ENCODE assay signal across 15 cellular contexts in genomic region chr10:118809372-118809695, GRCh38. TPM values are rescaled to one million over a fixed set of nuclear protein-coding genes. Genes with fewer than 3 reads are reported as not detected.
A peak's percentile ranks its signal among the peaks of the same experiment; 100 is the strongest.
DNase-seq lines count a peak whose midpoint lies in the region; ATAC-seq, FAIRE-seq and TF ChIP-seq lines count a peak whose summit lies in the region.
"Had no signal": no experiment of that assay in that cellular context is flagged by ENCODE, and none has a peak within 500 bp of the region (broad histone marks: within the 10 kb centered on the region; RNA-seq: fewer than 3 reads in every experiment).

No MANE protein-coding gene starts in this region.

- TF ChIP-seq CTCF in K562 (IDR thresholded peaks at IDR 0.05 in 2 of 3, conservative IDR thresholded peaks at IDR 0.05 in 1 of 3; ENCODE audit: insufficient read depth in 2 of 3, low read depth in 1 of 3, low read length in 3 of 3) (no peak), hepatocyte (IDR thresholded peaks at IDR 0.05; ENCODE audit: poor library complexity) (no peak)

- H3K27me3 Mint-ChIP-seq in stimulated activated naive CD8-positive, alpha-beta T cell treated with anti-CD3 and anti-CD28 coated beads, Interleukin-15, amount 100 ng/mL, for 72 hours, result no peaks in the 10 kb centered on the region

- CTCF ChIA-PET in K562 (lab: Yijun Ruan, JAX; ENCODE audit: low intra/inter-chr PET ratio), result no interaction called here

- H3K9me2 ChIP-seq in hepatocyte (replicated peaks; ENCODE audit: insufficient read depth), result no peaks in the 10 kb centered on the region

- TF ChIP-seq EP300 in K562 (IDR thresholded peaks at IDR 0.05; ENCODE audit: low read length), result no peak

- H4K20me1 ChIP-seq in K562 (replicated peaks; ENCODE audit: control insufficient read depth, insufficient read depth, low read length), result no peaks in the 10 kb centered on the region
- H4K20me1 ChIP-seq in hepatocyte (ENCODE audit: insufficient read depth, poor library complexity, severe bottlenecking), result no peaks in the 10 kb centered on the region

- WGBS in K562 (ENCODE audit: insufficient coverage, low coverage, missing lambda C conversion rate), result 8% methylated on average over 6 of the region's 7 CpGs
- 70% methylated on average over 6 of the region's 7 CpGs for WGBS in hepatocyte (ENCODE audit: low lambda C conversion rate, missing lambda C conversion rate)

- H3K9ac ChIP-seq in K562 (ENCODE audit: insufficient read depth in 1 of 2, low read depth in 2 of 2, low read length in 2 of 2), result no peak overlapping the region

- H3K9me3 ChIP-seq in K562 (replicated peaks; ENCODE audit: control insufficient read depth, insufficient read depth, low read depth, low read length), result no peaks in the 10 kb centered on the region
- no peaks in the 10 kb centered on the region for H3K9me3 ChIP-seq in hepatocyte (ENCODE audit: low read depth)

- H3K4me1 ChIP-seq in K562 (replicated peaks in 1 of 2; ENCODE audit: control insufficient read depth in 2 of 2, insufficient read depth in 2 of 2, low read length in 2 of 2) (no peaks in the 10 kb centered on the region; a peak in 2 of 5 replicates), hepatocyte (ENCODE audit: insufficient read depth) (no peaks in the 10 kb centered on the region)

- H3K27ac ChIP-seq in K562 (ENCODE audit: extremely low read depth, low read depth, low read length) (no peak overlapping the region), hepatocyte (no peak overlapping the region)

- no peak overlapping the region for H3K4me3 ChIP-seq in K562
- no peak overlapping the region for H3K4me3 ChIP-seq in hepatocyte

- no peak for TF ChIP-seq RAD21 in K562 (CRISPR knock-in tag; conservative IDR thresholded peaks at IDR 0.05 in 1 of 2, IDR thresholded peaks at IDR 0.05 in 1 of 2)

- POLR2A ChIA-PET in K562 (lab: Yijun Ruan, JAX), result interaction anchor here (0.7 kb wide), 1 partner anchor 230 kb away, joined by 3 read pairs; no protein-coding TSS in a partner anchor

- no peak overlapping the region for H3K27ac Mint-ChIP-seq in stimulated activated naive CD8-positive, alpha-beta T cell treated with anti-CD3 and anti-CD28 coated beads, Interleukin-15, amount 100 ng/mL, for 72 hours
- H3K27ac Mint-ChIP-seq: CD4-positive, alpha-beta memory T cell had no signal

- ATAC-seq in stimulated activated naive CD8-positive, alpha-beta T cell treated with anti-CD3 and anti-CD28 coated beads, Interleukin-15, Interleukin-2, amounts not matched to agents 100 U/mL and 50 U/mL, for 24 hours, result peak; percentile 30
- ATAC-seq in stimulated activated naive CD8-positive, alpha-beta T cell treated with anti-CD3 and anti-CD28 coated beads, Interleukin-15, amount 100 ng/mL, for 72 hours, result no peak
- ATAC-seq in K562, result peak; percentile 47; the same call in 1 of the 3 replicates
- ATAC-seq: Panc1 had no signal

- no peak overlapping the region for H2AFZ ChIP-seq in K562 (ENCODE audit: low read depth, low read length)
- H2AFZ ChIP-seq in hepatocyte, result no peak overlapping the region

- H3K9me3 Mint-ChIP-seq in stimulated activated naive CD8-positive, alpha-beta T cell treated with anti-CD3 and anti-CD28 coated beads, Interleukin-15, amount 100 ng/mL, for 72 hours, result no peaks in the 10 kb centered on the region
- H3K9me3 Mint-ChIP-seq: CD4-positive, alpha-beta memory T cell had no signal

- H3K79me2 ChIP-seq in K562 (ENCODE audit: control insufficient read depth, insufficient read depth, low read length) (no peaks in the 10 kb centered on the region), hepatocyte (no peaks in the 10 kb centered on the region)

- no peak for FAIRE-seq in K562 (lab: Jason Lieb, UNC)
- FAIRE-seq: D721Med had no signal

- no peaks in the 10 kb centered on the region for H3K9me1 ChIP-seq in K562 (ENCODE audit: control insufficient read depth, insufficient read depth, low read length)

- no peaks in the 10 kb centered on the region for H3K4me1 Mint-ChIP-seq in stimulated activated naive CD8-positive, alpha-beta T cell treated with anti-CD3 and anti-CD28 coated beads, Interleukin-15, amount 100 ng/mL, for 72 hours
- H3K4me1 Mint-ChIP-seq: CD4-positive, alpha-beta memory T cell had no signal

- BruUV-seq in K562 (replicated peaks; lab: Mats Ljungman, UMichigan), result no TSS peak

- no peak overlapping the region for H3K4me3 Mint-ChIP-seq in stimulated activated naive CD8-positive, alpha-beta T cell treated with anti-CD3 and anti-CD28 coated beads, Interleukin-15, amount 100 ng/mL, for 72 hours
- H3K4me3 Mint-ChIP-seq: CD4-positive, alpha-beta memory T cell had no signal

- TF ChIP-seq POLR2A in K562 (conservative IDR thresholded peaks at IDR 0.05), result no peak

- in situ Hi-C loops in K562 (cut with MboI), result loop anchor here (5.0 kb wide), 1 partner anchor 242 kb away; no protein-coding TSS in a partner anchor

- intact Hi-C loops in K562 (cut with micrococcal nuclease), result no loop called here

- DNase-seq in stimulated activated naive CD8-positive, alpha-beta T cell treated with anti-CD3 and anti-CD28 coated beads, Interleukin-15, Interleukin-2, amounts not matched to agents 100 U/mL and 50 U/mL, for 24 hours, result no peak
- no peak for DNase-seq in stimulated activated naive CD8-positive, alpha-beta T cell treated with anti-CD3 and anti-CD28 coated beads, Interleukin-15, amount 100 ng/mL, for 72 hours
- no peak for DNase-seq in K562 (ENCODE audit: extremely low read depth in 1 of 4, low spot score in 3 of 4)
- peak; percentile 62 for DNase-seq in mesenteric fat pad (ENCODE audit: low spot score)
- DNase-seq in pons (ENCODE audit: low spot score), result no peak
- no peak for DNase-seq in DMS114 treated with DMSO at 0.1 percent for 48 hours (lab: John Stamatoyannopoulos, UW; ENCODE audit: unreplicated experiment)
- DNase-seq in hepatocyte (ENCODE audit: low spot score), result no peak
- DNase-seq: ACHN; CD4-positive, alpha-beta memory T cell; GOT3; NCI-H1048; NCI-H2107; SIG-M5 had no signal

- H3K27me3 ChIP-seq in K562 (ENCODE audit: control insufficient read depth in 2 of 2, insufficient read depth in 2 of 2, low read length in 2 of 2) (peaks cover 0 to 46% of the 10 kb centered on the region in 2 experiments; a peak in 3 of 5 replicates), hepatocyte (no peaks in the 10 kb centered on the region)

- H3K36me3 ChIP-seq in K562 (ENCODE audit: control insufficient read depth, insufficient read depth, low read length) (no peaks in the 10 kb centered on the region), hepatocyte (replicated peaks; ENCODE audit: insufficient read depth, low read depth) (no peaks in the 10 kb centered on the region)

- H3K4me2 ChIP-seq in K562 (ENCODE audit: insufficient read depth, low read length) (no peak overlapping the region), hepatocyte (no peak overlapping the region)

TF ChIP-seq in K562, 482 proteins besides CTCF, POLR2A, EP300 and RAD21 (continues in another document):
- no peak for TF ChIP-seq ZNF274 (IDR thresholded peaks at IDR 0.05; ENCODE audit: borderline replicate concordance, low read depth, low read length)

RNA-seq across cellular contexts. Expression of gene CACUL1, which starts 54.6 kb away (rescaled TPM):
- total RNA-seq in K562 (2011; cell fraction: chromatin; rRNA removed; ENCODE audit: low replicate concordance), result 18.9 and 38.9 TPM in 2 replicates
- total RNA-seq in K562 (2011; cell fraction: nucleolus; rRNA removed), result 6.3 and 13.0 TPM in 2 replicates
- 16.6 and 33.1 TPM in 2 replicates for total RNA-seq in K562 (2011; cell fraction: nucleoplasm; rRNA removed)
- 13.5 and 13.9 TPM in 2 replicates for total RNA-seq in K562 (2014; rRNA removed)
- total RNA-seq in K562 (2014; rRNA removed; fragmentation: Illumina TruSeq; extraction: Trizol), result 16.1 and 18.4 TPM in 2 replicates
- 14.8 and 15.1 TPM in 2 replicates for total RNA-seq in K562 (2015; rRNA removed; fragmentation: Illumina TruSeq; extraction: Trizol)
- total RNA-seq in K562 (2021), result 16.5 and 17.1 TPM in 2 replicates
- 13.9 and 15.0 TPM in 2 replicates for polyA plus RNA-seq in K562 (2011; rRNA removed)
- 2.9 and 4.4 TPM in 2 replicates for polyA plus RNA-seq in K562 (2011; cell fraction: cytosol; rRNA removed)
- polyA plus RNA-seq in K562 (2011; cell fraction: nucleus; rRNA removed), result 4.8 and 7.2 TPM in 2 replicates
- polyA plus RNA-seq in K562 (2012), result 5.8 and 6.6 TPM in 2 replicates
- 6.1 and 6.5 TPM in 2 replicates for polyA plus RNA-seq in K562 (2014; fragmentation: Illumina TruSeq; extraction: Trizol)
- 10 to 100 TPM in 1 of 2 experiments, 1 to 10 TPM in 1; 4.5 to 10.1 TPM for polyA plus RNA-seq in K562 (2014; fragmentation: Nextera tagmentation; extraction: Ambion mirVana)
- 6.1 and 6.4 TPM in 2 replicates for polyA plus RNA-seq in K562 (2014; rRNA removed)
- 17.8 and 20.5 TPM in 2 replicates for polyA minus RNA-seq in K562 (2011; rRNA and poly(A)+ RNA removed)
- 11.9 and 12.9 TPM in 2 replicates for polyA minus RNA-seq in K562 (2011; cell fraction: cytosol; rRNA and poly(A)+ RNA removed)
- 9.2 and 15.4 TPM in 2 replicates for polyA minus RNA-seq in K562 (2011; cell fraction: nucleus; rRNA and poly(A)+ RNA removed)
- total RNA-seq in mesenteric fat pad, result 54.8 TPM
- total RNA-seq in hepatocyte, result 35.0 and 37.5 TPM in 2 replicates
- polyA plus RNA-seq in hepatocyte, result 44.3 and 48.3 TPM in 2 replicates
